In genomic region chr6:75210885-75211739, GRCh38 we compare ENCODE assay signal across 7 cellular contexts. TPM values are rescaled to one million over a fixed set of nuclear protein-coding genes. Genes with fewer than 3 reads are reported as not detected.
A peak's percentile ranks its signal among the peaks of the same experiment; 100 is the strongest.
DNase-seq lines count a peak whose midpoint lies in the region; ATAC-seq and TF ChIP-seq lines count a peak whose summit lies in the region.

No MANE protein-coding gene starts in this region.

- H3K27ac ChIP-seq in DOHH2 (ENCODE audit: low read depth, low read length) (no peak overlapping the region), PC-9 (no peak overlapping the region)

- no peak for ATAC-seq in HG03521 (IDR thresholded peaks at IDR 0.05; ENCODE audit: unreplicated experiment)

- H3K36me3 ChIP-seq in DOHH2 (ENCODE audit: control insufficient read depth, low read length) (no peaks in the 10 kb centered on the region), PC-9 (ENCODE audit: low read depth) (no peaks in the 10 kb centered on the region)

- H3K4me1 ChIP-seq in DOHH2 (ENCODE audit: control insufficient read depth, low read length) (no peaks in the 10 kb centered on the region; the same call in 1 of the 2 replicates), PC-9 (replicated peaks; ENCODE audit: insufficient read depth) (peaks cover 23% of the 10 kb centered on the region; the same call in 1 of the 2 replicates)

- H3K4me3 ChIP-seq in DOHH2 (ENCODE audit: low read length) (no peak overlapping the region), PC-9 (no peak overlapping the region), astrocyte of the spinal cord (ENCODE audit: low read depth, low read length) (no peak overlapping the region)

- H4K20me1 ChIP-seq in DOHH2 (ENCODE audit: control insufficient read depth, insufficient read depth, low read depth, low read length) (no peaks in the 10 kb centered on the region), PC-9 (ENCODE audit: insufficient read depth) (no peaks in the 10 kb centered on the region)

- POLR2A ChIA-PET in PC-9 (lab: Charles Lee; ENCODE audit: unreplicated experiment) = interaction anchor here (0.6 kb wide), 1 partner anchor 238 kb away, joined by 3 read pairs; no protein-coding TSS in a partner anchor

- intact Hi-C loops in PC-9 (cut with micrococcal nuclease; ENCODE audit: unreplicated experiment) = loop anchor here (1.0 kb wide), 1 partner anchor 315 kb away; no protein-coding TSS in a partner anchor

- H3K4me2 ChIP-seq in DOHH2 (ENCODE audit: low read length) = no peak overlapping the region
- H3K4me2 ChIP-seq in PC-9 = peak overlapping the region; percentile 37

- TF ChIP-seq CTCF in DOHH2 (IDR thresholded peaks at IDR 0.05; ENCODE audit: low read depth, low read length, poor library complexity, severe bottlenecking) = peak; percentile 76
- peak; percentile 94 for TF ChIP-seq CTCF in PC-9 (conservative IDR thresholded peaks at IDR 0.05)
- peak; percentile 71 for TF ChIP-seq CTCF in astrocyte of the spinal cord (IDR thresholded peaks at IDR 0.05; ENCODE audit: low read depth, low read length)

- H3K79me2 ChIP-seq in DOHH2 (ENCODE audit: control insufficient read depth, low read length) (no peaks in the 10 kb centered on the region), PC-9 (ENCODE audit: low read depth) (no peaks in the 10 kb centered on the region)

- DNase-seq in KBM-7 = peak; percentile 35
- peak; percentile 41 to 47 for DNase-seq in PC-9
- DNase-seq in astrocyte of the spinal cord (ENCODE audit: low read depth, low spot score) = peak; percentile 77
- DNase-seq in kidney tubule cell (ENCODE audit: low spot score) = peak; percentile 68
- DNase-seq in superior temporal gyrus (ENCODE audit: extremely low spot score) = peak; percentile 95

- H3K9me2 ChIP-seq in DOHH2 (replicated peaks; ENCODE audit: control insufficient read depth, low read length) = no peaks in the 10 kb centered on the region
- no peaks in the 10 kb centered on the region for H3K9me2 ChIP-seq in PC-9 (ENCODE audit: insufficient read depth)

- no peak overlapping the region for H2AFZ ChIP-seq in PC-9

- H3F3A ChIP-seq in DOHH2 (ENCODE audit: control insufficient read depth, insufficient read depth) (no peaks in the 10 kb centered on the region), PC-9 (ENCODE audit: insufficient read depth, low read depth) (no peaks in the 10 kb centered on the region)

- H3K9me3 ChIP-seq in DOHH2 (ENCODE audit: control insufficient read depth, insufficient read depth, low read length) = no peaks in the 10 kb centered on the region
- no peaks in the 10 kb centered on the region for H3K9me3 ChIP-seq in PC-9 (ENCODE audit: insufficient read depth, low read depth)

- BruUV-seq in PC-9 (replicated peaks; lab: Mats Ljungman, UMichigan) = no TSS peak

- CTCF ChIA-PET in PC-9 (lab: Charles Lee) = interaction anchor here (0.5 to 1.1 kb wide), 6 partner anchors 10 to 1553 kb away, joined by 3 to 4 read pairs (median 3); no protein-coding TSS in a partner anchor

- H3K27me3 ChIP-seq in DOHH2 (ENCODE audit: control insufficient read depth, low read length) (peaks cover 18% of the 10 kb centered on the region), PC-9 (ENCODE audit: insufficient read depth, low read depth) (0 out of 2 replicates have a peak, but pooled peaks cover 4% of the 10 kb centered on the region)

- in situ Hi-C loops in KBM-7 (cut with MboI; ENCODE audit: low pct_unique_long_range_greater_than_20kb, low sequenced_read_pairs) (no loop called here), astrocyte of the spinal cord (cut with HindIII; ENCODE audit: low sequenced_read_pairs) (no loop called here)

RNA-seq across cellular contexts. Expression of gene COL12A1, which starts 5.3 kb away (rescaled TPM):
- 12.5 and 18.7 TPM in 2 replicates for total RNA-seq in PC-9 (2021)

RNA-seq across cellular contexts. Expression of gene COX7A2, which starts 32.5 kb away (rescaled TPM):
- 484 and 524 TPM in 2 replicates for total RNA-seq in PC-9 (2021)

Comparison
In these comparisons a context has a peak if more than half of its experiments do, and no peak if none do; other contexts are left out.
1. DNase-seq: peak in every context shown above with its lines; median percentile 95 in superior temporal gyrus; 77 in astrocyte of the spinal cord; 68 in kidney tubule cell; 44 in PC-9; 35 in KBM-7.